1 cellular context compared by ENCODE assay signal in genomic region chr4:124873361-124874171, GRCh38.
TF ChIP-seq lines count a peak whose summit lies in the region.

No MANE protein-coding gene starts in this region.

TF ChIP-seq in SK-N-SH treated with all-trans-retinoic acid at 6 μM for 48 hours, 23 proteins besides CTCF, POLR2A, EP300 and RAD21 (continued from another document):
- no peak for TF ChIP-seq TSHZ2 (CRISPR knock-in tag; IDR thresholded peaks at IDR 0.05)
- no peak for TF ChIP-seq ZNF565 (CRISPR knock-in tag; conservative IDR thresholded peaks at IDR 0.05; ENCODE audit: low read depth)
- TF ChIP-seq, protein P1, sequence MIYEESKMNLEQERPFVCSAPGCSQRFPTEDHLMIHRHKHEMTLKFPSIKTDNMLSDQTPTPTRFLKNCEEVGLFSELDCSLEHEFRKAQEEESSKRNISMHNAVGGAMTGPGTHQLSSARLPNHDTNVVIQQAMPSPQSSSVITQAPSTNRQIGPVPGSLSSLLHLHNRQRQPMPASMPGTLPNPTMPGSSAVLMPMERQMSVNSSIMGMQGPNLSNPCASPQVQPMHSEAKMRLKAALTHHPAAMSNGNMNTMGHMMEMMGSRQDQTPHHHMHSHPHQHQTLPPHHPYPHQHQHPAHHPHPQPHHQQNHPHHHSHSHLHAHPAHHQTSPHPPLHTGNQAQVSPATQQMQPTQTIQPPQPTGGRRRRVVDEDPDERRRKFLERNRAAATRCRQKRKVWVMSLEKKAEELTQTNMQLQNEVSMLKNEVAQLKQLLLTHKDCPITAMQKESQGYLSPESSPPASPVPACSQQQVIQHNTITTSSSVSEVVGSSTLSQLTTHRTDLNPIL (CRISPR knock-in tag; IDR thresholded peaks at IDR 0.05; ENCODE audit: low read depth), result no peak
